10 cellular contexts compared by ENCODE assay signal in genomic region chr7:100128602-100128963, GRCh38. TPM values are rescaled to one million over a fixed set of nuclear protein-coding genes. Genes with fewer than 3 reads are reported as not detected.
DNase-seq lines count a peak whose midpoint lies in the region; ATAC-seq and TF ChIP-seq lines count a peak whose summit lies in the region.
"Had no signal": no experiment of that assay in that cellular context is flagged by ENCODE, and none has a peak within 500 bp of the region (broad histone marks: within the 10 kb centered on the region; RNA-seq: fewer than 3 reads in every experiment).

No MANE protein-coding gene starts in this region.

- no peaks in the 10 kb centered on the region for H3K9me2 ChIP-seq in GM23248 (ENCODE audit: insufficient read depth)

- H3K4me3 ChIP-seq in GM23248: 0 out of 2 replicates have a peak overlapping the region, but pooled peaks have one; percentile 99
- peak overlapping the region in 1 of 2 donors; percentile 92 for H3K4me3 ChIP-seq in muscle layer of colon (ENCODE audit: low read depth in 1 of 2, low read length in 2 of 2)
- no peak overlapping the region for H3K4me3 ChIP-seq in effector memory CD4-positive, alpha-beta T cell (ENCODE audit: insufficient read depth, low read depth, low read length, poor library complexity, severe bottlenecking)
- no peak overlapping the region for H3K4me3 ChIP-seq in MG63

- peaks cover 20% of the 10 kb centered on the region for H3K36me3 Mint-ChIP-seq in activated T-helper 2 cell treated with anti-CD3 and anti-CD28 coated beads, Interferon-gamma antibody, Interleukin-2, Interleukin-4, amounts not matched to agents 10 μg/mL and 5 μg/mL and 100 μg/mL, durations not matched to agents 14 hours and 24 hours and 36 hours (ENCODE audit: low read depth)

- peaks cover 4% of the 10 kb centered on the region; the same call in 1 of the 2 replicates for H3F3A ChIP-seq in GM23248 (ENCODE audit: insufficient read depth)

- H3K27ac ChIP-seq in 22Rv1 (peak overlapping the region; percentile 100; the same call in 1 of the 2 replicates), GM23248 (no peak overlapping the region), muscle layer of colon (ENCODE audit: low read depth, low read length) (peak overlapping the region; percentile 7)
- no peak overlapping the region for H3K27ac ChIP-seq in effector memory CD4-positive, alpha-beta T cell (ENCODE audit: insufficient read depth, low read length, poor library complexity, severe bottlenecking)

- H3K27me3 ChIP-seq in GM23248 (replicated peaks; ENCODE audit: insufficient read depth) (no peaks in the 10 kb centered on the region), muscle layer of colon (ENCODE audit: control insufficient read depth in 1 of 2, insufficient read depth in 2 of 2, low read length in 2 of 2) (no peaks in the 10 kb centered on the region), MG63 (no peaks in the 10 kb centered on the region)
- H3K27me3 ChIP-seq in effector memory CD4-positive, alpha-beta T cell (replicated peaks; ENCODE audit: control insufficient read depth, insufficient read depth, low read length, poor library complexity, severe bottlenecking): no peaks in the 10 kb centered on the region

- in situ Hi-C loops in GM23248 (cut with MboI): no loop called here

- H3K4me3 Mint-ChIP-seq in activated T-helper 2 cell treated with anti-CD3 and anti-CD28 coated beads, Interferon-gamma antibody, Interleukin-2, Interleukin-4, amounts not matched to agents 10 μg/mL and 5 μg/mL and 100 μg/mL, durations not matched to agents 14 hours and 24 hours and 36 hours (ENCODE audit: low read depth): peak overlapping the region; percentile 77

- peak overlapping the region; percentile 52 for H3K27ac Mint-ChIP-seq in activated T-helper 2 cell treated with anti-CD3 and anti-CD28 coated beads, Interferon-gamma antibody, Interleukin-2, Interleukin-4, amounts not matched to agents 10 μg/mL and 5 μg/mL and 100 μg/mL, durations not matched to agents 14 hours and 24 hours and 36 hours

- no peak overlapping the region for H3K9ac ChIP-seq in GM23248
- no peak overlapping the region for H3K9ac ChIP-seq in muscle layer of colon (ENCODE audit: low read length)

- H3K9me3 ChIP-seq in GM23248 (ENCODE audit: low read depth) (no peaks in the 10 kb centered on the region), muscle layer of colon (ENCODE audit: low read length) (no peaks in the 10 kb centered on the region), MG63 (no peaks in the 10 kb centered on the region)
- no peaks in the 10 kb centered on the region for H3K9me3 ChIP-seq in effector memory CD4-positive, alpha-beta T cell (ENCODE audit: control insufficient read depth, low read length)

- H3K4me2 ChIP-seq in GM23248 (ENCODE audit: unreplicated experiment): peak overlapping the region; percentile 99

- ATAC-seq in GM21723 (IDR thresholded peaks at IDR 0.05; ENCODE audit: unreplicated experiment): no peak

- no peak overlapping the region for H2AFZ ChIP-seq in GM23248

- intact Hi-C loops in activated T-helper 2 cell treated with anti-CD3 and anti-CD28 coated beads, Interferon-gamma antibody, Interleukin-2, Interleukin-4, amounts not matched to agents 10 μg/mL and 5 μg/mL and 100 μg/mL, durations not matched to agents 14 hours and 24 hours and 36 hours (cut with micrococcal nuclease): loop anchor here (10.0 kb wide), 1 partner anchor 214 kb away; the partner anchor contains the start of gene TRIM4

- H3K4me1 Mint-ChIP-seq in activated T-helper 2 cell treated with anti-CD3 and anti-CD28 coated beads, Interferon-gamma antibody, Interleukin-2, Interleukin-4, amounts not matched to agents 10 μg/mL and 5 μg/mL and 100 μg/mL, durations not matched to agents 14 hours and 24 hours and 36 hours (ENCODE audit: low read depth): peaks cover 31% of the 10 kb centered on the region

- H4K20me1 ChIP-seq in GM23248 (ENCODE audit: insufficient read depth): no peaks in the 10 kb centered on the region

- peaks cover 5% of the 10 kb centered on the region; the same call in 1 of the 2 replicates for H3K79me2 ChIP-seq in GM23248 (ENCODE audit: insufficient read depth)

- no peaks in the 10 kb centered on the region for H3K9me3 Mint-ChIP-seq in activated T-helper 2 cell treated with anti-CD3 and anti-CD28 coated beads, Interferon-gamma antibody, Interleukin-2, Interleukin-4, amounts not matched to agents 10 μg/mL and 5 μg/mL and 100 μg/mL, durations not matched to agents 14 hours and 24 hours and 36 hours

- H3K4me1 ChIP-seq in GM23248 (ENCODE audit: insufficient read depth) (peaks cover 3% of the 10 kb centered on the region; the same call in 1 of the 2 replicates), muscle layer of colon (ENCODE audit: insufficient read depth, low read length) (peaks cover 19% of the 10 kb centered on the region)
- peaks cover 16% of the 10 kb centered on the region for H3K4me1 ChIP-seq in effector memory CD4-positive, alpha-beta T cell (ENCODE audit: control insufficient read depth, insufficient read depth, low read length, poor library complexity, severe bottlenecking)

- no peak for DNase-seq in GM23248
- DNase-seq in activated T-helper 2 cell treated with anti-CD3 and anti-CD28 coated beads, Interferon-gamma antibody, Interleukin-2, Interleukin-4, amounts not matched to agents 10 μg/mL and 5 μg/mL and 100 μg/mL, durations not matched to agents 14 hours and 24 hours and 36 hours (ENCODE audit: low spot score): no peak
- no peak for DNase-seq in effector memory CD4-positive, alpha-beta T cell
- DNase-seq in NCI-H2107 (lab: John Stamatoyannopoulos, UW): no peak
- DNase-seq in MG63: no peak
- DNase-seq: Calu3, midbrain had no signal

- no peak for TF ChIP-seq CTCF in 22Rv1 (IDR thresholded peaks at IDR 0.05)

- H3K36me3 ChIP-seq in GM23248 (ENCODE audit: low read depth): no peaks in the 10 kb centered on the region
- H3K36me3 ChIP-seq in muscle layer of colon (ENCODE audit: insufficient read depth, low read length): peaks cover 10% of the 10 kb centered on the region
- H3K36me3 ChIP-seq in effector memory CD4-positive, alpha-beta T cell (ENCODE audit: control insufficient read depth, insufficient read depth, low read length): peaks cover 9% of the 10 kb centered on the region
- H3K36me3 ChIP-seq in MG63: no peaks in the 10 kb centered on the region; the same call in 1 of the 2 replicates

- no peaks in the 10 kb centered on the region for H3K27me3 Mint-ChIP-seq in activated T-helper 2 cell treated with anti-CD3 and anti-CD28 coated beads, Interferon-gamma antibody, Interleukin-2, Interleukin-4, amounts not matched to agents 10 μg/mL and 5 μg/mL and 100 μg/mL, durations not matched to agents 14 hours and 24 hours and 36 hours (ENCODE audit: low read depth)

- WGBS in GM23248 (ENCODE audit: low coverage in 1 of 2, low lambda C conversion rate in 2 of 2, missing lambda C conversion rate in 2 of 2), 2 experiments: 38 to 62% methylated on average over 1 of the region's 1 CpG

RNA-seq across cellular contexts. Expression of gene MBLAC1, which starts 1.8 kb away (rescaled TPM):
- 0.43 and 1.9 TPM in 2 replicates for total RNA-seq in GM23248 (2014; rRNA removed; shearing (Covaris generic))
- 1.3 TPM in 2 replicates for polyA plus RNA-seq in GM23248 (2016; fragmentation: Nextera tagmentation; extraction: Ambion mirVana)
- total RNA-seq in activated T-helper 2 cell treated with anti-CD3 and anti-CD28 coated beads, Interferon-gamma antibody, Interleukin-2, Interleukin-4, amounts not matched to agents 10 μg/mL and 5 μg/mL and 100 μg/mL, durations not matched to agents 14 hours and 24 hours and 36 hours: 2.8 and 2.9 TPM in 2 replicates
- total RNA-seq in MG63 (2014; rRNA removed; shearing (Covaris generic); ENCODE audit: low replicate concordance): 1.9 TPM in 1 of 2 replicates, not detected in the other

RNA-seq across cellular contexts. Expression of gene CNPY4, which starts 9.1 kb away (rescaled TPM):
- 26.2 and 37.8 TPM in 2 replicates for total RNA-seq in GM23248 (2014; rRNA removed; shearing (Covaris generic))
- 26.9 and 29.9 TPM in 2 replicates for polyA plus RNA-seq in GM23248 (2016; fragmentation: Nextera tagmentation; extraction: Ambion mirVana)
- total RNA-seq in activated T-helper 2 cell treated with anti-CD3 and anti-CD28 coated beads, Interferon-gamma antibody, Interleukin-2, Interleukin-4, amounts not matched to agents 10 μg/mL and 5 μg/mL and 100 μg/mL, durations not matched to agents 14 hours and 24 hours and 36 hours: 17.0 and 19.1 TPM in 2 replicates
- total RNA-seq in MG63 (2014; rRNA removed; shearing (Covaris generic); ENCODE audit: low replicate concordance): 11.4 and 26.6 TPM in 2 replicates

RNA-seq across cellular contexts. Expression of gene TAF6, which starts 9.4 kb away (rescaled TPM):
- 40.5 and 69.8 TPM in 2 replicates for total RNA-seq in GM23248 (2014; rRNA removed; shearing (Covaris generic))
- polyA plus RNA-seq in GM23248 (2016; fragmentation: Nextera tagmentation; extraction: Ambion mirVana): 53.0 and 55.2 TPM in 2 replicates
- 68.1 and 76.9 TPM in 2 replicates for total RNA-seq in activated T-helper 2 cell treated with anti-CD3 and anti-CD28 coated beads, Interferon-gamma antibody, Interleukin-2, Interleukin-4, amounts not matched to agents 10 μg/mL and 5 μg/mL and 100 μg/mL, durations not matched to agents 14 hours and 24 hours and 36 hours
- total RNA-seq in MG63 (2014; rRNA removed; shearing (Covaris generic); ENCODE audit: low replicate concordance): 10.8 and 30.6 TPM in 2 replicates

RNA-seq across cellular contexts. Expression of gene LAMTOR4, which starts 20.1 kb away (rescaled TPM):
- total RNA-seq in GM23248 (2014; rRNA removed; shearing (Covaris generic)): 49.4 and 54.0 TPM in 2 replicates
- polyA plus RNA-seq in GM23248 (2016; fragmentation: Nextera tagmentation; extraction: Ambion mirVana): 92.2 and 96.7 TPM in 2 replicates
- 125 and 130 TPM in 2 replicates for total RNA-seq in activated T-helper 2 cell treated with anti-CD3 and anti-CD28 coated beads, Interferon-gamma antibody, Interleukin-2, Interleukin-4, amounts not matched to agents 10 μg/mL and 5 μg/mL and 100 μg/mL, durations not matched to agents 14 hours and 24 hours and 36 hours
- total RNA-seq in MG63 (2014; rRNA removed; shearing (Covaris generic); ENCODE audit: low replicate concordance): 54.8 and 74.5 TPM in 2 replicates

RNA-seq across cellular contexts. Expression of gene AP4M1, which starts 27.1 kb away (rescaled TPM):
- total RNA-seq in GM23248 (2014; rRNA removed; shearing (Covaris generic)): 13.7 and 16.2 TPM in 2 replicates
- polyA plus RNA-seq in GM23248 (2016; fragmentation: Nextera tagmentation; extraction: Ambion mirVana): 18.7 and 19.4 TPM in 2 replicates
- 12.2 and 16.4 TPM in 2 replicates for total RNA-seq in activated T-helper 2 cell treated with anti-CD3 and anti-CD28 coated beads, Interferon-gamma antibody, Interleukin-2, Interleukin-4, amounts not matched to agents 10 μg/mL and 5 μg/mL and 100 μg/mL, durations not matched to agents 14 hours and 24 hours and 36 hours
- 16.8 and 28.4 TPM in 2 replicates for total RNA-seq in MG63 (2014; rRNA removed; shearing (Covaris generic); ENCODE audit: low replicate concordance)

Comparison
In these comparisons a context has a peak if more than half of its experiments do, and no peak if none do; other contexts are left out.
1. H3K27ac ChIP-seq: peak in 22Rv1 (single experiment) and muscle layer of colon (single experiment); none in GM23248 (single experiment) and effector memory CD4-positive, alpha-beta T cell (single experiment).